ENCODE assay signal across 20 cellular contexts in the genomic region with DNA sequence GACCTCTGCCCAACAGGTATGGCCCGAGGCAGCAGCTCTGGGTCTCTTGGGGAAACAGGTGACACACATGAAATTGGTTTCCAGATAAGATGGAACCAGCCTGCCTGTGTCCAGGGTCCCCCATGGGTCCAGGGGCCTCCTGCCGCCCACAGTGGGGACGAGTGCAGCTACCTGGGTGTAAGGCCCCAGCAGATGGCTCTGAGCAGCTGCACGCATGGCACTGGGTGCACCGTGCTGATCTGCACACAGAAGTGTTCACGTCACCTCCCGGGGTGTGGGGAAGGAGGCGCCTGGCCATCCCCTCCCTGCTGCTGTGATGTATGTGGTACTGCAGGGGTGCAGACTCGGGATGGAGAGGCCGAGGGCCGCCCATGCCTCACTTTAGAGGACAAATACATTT.
A peak's percentile ranks its signal among the peaks of the same experiment; 100 is the strongest.
DNase-seq lines count a peak whose midpoint lies in the region; ATAC-seq and TF ChIP-seq lines count a peak whose summit lies in the region.
"Had no signal": no experiment of that assay in that cellular context is flagged by ENCODE, and none has a peak within 500 bp of the region (broad histone marks: within the 10 kb centered on the region; RNA-seq: fewer than 3 reads in every experiment).

No MANE protein-coding gene starts in this region.

- peak; percentile 16 for DNase-seq in Right ventricle myocardium superior
- no peak for DNase-seq in left ventricle myocardium inferior
- DNase-seq in NCI-H69 (lab: John Stamatoyannopoulos, UW), result peak; percentile 48
- DNase-seq in spleen, result peak; percentile 62
- DNase-seq in activated CD8-positive, alpha-beta T cell treated with anti-CD3 and anti-CD28 coated beads, Interleukin-2, amount 10 ng/mL, durations not matched to agents 7 days and 5 days, result no peak
- no peak for DNase-seq in CD1c-positive myeloid dendritic cell (ENCODE audit: extremely low spot score)
- DNase-seq in activated CD4-positive, alpha-beta T cell treated with anti-CD3 and anti-CD28 coated beads, Interleukin-2, amount 10 ng/mL, durations not matched to agents 24 days and 14 days, result no peak
- DNase-seq: AML-193; CD4-positive, CD25-positive, alpha-beta regulatory T cell; CD8-positive, alpha-beta memory T cell; DMS79 treated with DMSO at 0.1 percent for 48 hours; GF-D8; HFFc6 had no signal

- no peaks in the 10 kb centered on the region for H3K4me1 Mint-ChIP-seq in activated CD8-positive, alpha-beta T cell treated with anti-CD3 and anti-CD28 coated beads, Interleukin-2, amount 10 ng/mL, durations not matched to agents 7 days and 5 days (ENCODE audit: low read depth)
- no peaks in the 10 kb centered on the region for H3K4me1 Mint-ChIP-seq in activated CD4-positive, alpha-beta T cell treated with anti-CD3 and anti-CD28 coated beads, Interleukin-2, amount 10 ng/mL, durations not matched to agents 24 days and 14 days
- H3K4me1 Mint-ChIP-seq: CD4-positive, CD25-positive, alpha-beta regulatory T cell; CD8-positive, alpha-beta memory T cell; GM23338 had no signal

- H3K27me3 ChIP-seq in left ventricle myocardium inferior (ENCODE audit: low read depth) (no peaks in the 10 kb centered on the region), spleen (replicated peaks in 1 of 7) (no peaks in the 10 kb centered on the region)

- no peak overlapping the region for H3K27ac Mint-ChIP-seq in activated CD8-positive, alpha-beta T cell treated with anti-CD3 and anti-CD28 coated beads, Interleukin-2, amount 10 ng/mL, durations not matched to agents 7 days and 5 days
- H3K27ac Mint-ChIP-seq in activated CD4-positive, alpha-beta T cell treated with anti-CD3 and anti-CD28 coated beads, Interleukin-2, amount 10 ng/mL, durations not matched to agents 24 days and 14 days, result no peak overlapping the region
- H3K27ac Mint-ChIP-seq: CD4-positive, CD25-positive, alpha-beta regulatory T cell; CD8-positive, alpha-beta memory T cell; HFFc6 had no signal

- WGBS in spleen, 5 donors, result 89 to 95% (median 94%) methylated on average over 10 to 11 of the region's 11 CpGs

- intact Hi-C loops in Right ventricle myocardium superior (cut with DNase I), result no loop called here
- intact Hi-C loops in left ventricle myocardium inferior (cut with micrococcal nuclease), result no loop called here
- intact Hi-C loops in spleen (cut with DNase I; ENCODE audit: low total_unique reads), result no loop called here
- intact Hi-C loops in activated CD4-positive, alpha-beta T cell treated with anti-CD3 and anti-CD28 coated beads, Interleukin-2, amount 10 ng/mL, durations not matched to agents 24 days and 14 days (cut with micrococcal nuclease), result no loop called here

- H3K27me3 Mint-ChIP-seq in activated CD8-positive, alpha-beta T cell treated with anti-CD3 and anti-CD28 coated beads, Interleukin-2, amount 10 ng/mL, durations not matched to agents 7 days and 5 days (ENCODE audit: low read depth), result no peaks in the 10 kb centered on the region
- H3K27me3 Mint-ChIP-seq in activated CD4-positive, alpha-beta T cell treated with anti-CD3 and anti-CD28 coated beads, Interleukin-2, amount 10 ng/mL, durations not matched to agents 24 days and 14 days, result no peaks in the 10 kb centered on the region
- H3K27me3 Mint-ChIP-seq: CD4-positive, CD25-positive, alpha-beta regulatory T cell had no signal

- CTCF ChIA-PET in activated CD8-positive, alpha-beta T cell treated with anti-CD3 and anti-CD28 coated beads, Interleukin-2, amount 10 ng/mL, durations not matched to agents 7 days and 5 days (lab: Charles Lee), result no interaction called here

- H3K36me3 ChIP-seq in left ventricle myocardium inferior (peaks cover 75% of the 10 kb centered on the region), spleen (peaks cover 0 to 100% (median 40%) of the 10 kb centered on the region in 6 donors)

- no peak for TF ChIP-seq POLR2A in spleen (IDR thresholded peaks at IDR 0.05)

- H3K27ac ChIP-seq in left ventricle myocardium inferior (replicated peaks) (no peak overlapping the region), spleen (no peak overlapping the region)
- H3K27ac ChIP-seq: 22Rv1, A549, HL-60 had no signal

- H3K4me3 ChIP-seq in left ventricle myocardium inferior (no peak overlapping the region), spleen (no peak overlapping the region)
- H3K4me3 ChIP-seq: A549, GM23338 had no signal

- no peaks in the 10 kb centered on the region for H3K9me3 Mint-ChIP-seq in activated CD8-positive, alpha-beta T cell treated with anti-CD3 and anti-CD28 coated beads, Interleukin-2, amount 10 ng/mL, durations not matched to agents 7 days and 5 days (ENCODE audit: insufficient read depth)
- no peaks in the 10 kb centered on the region for H3K9me3 Mint-ChIP-seq in activated CD4-positive, alpha-beta T cell treated with anti-CD3 and anti-CD28 coated beads, Interleukin-2, amount 10 ng/mL, durations not matched to agents 24 days and 14 days
- H3K9me3 Mint-ChIP-seq: CD8-positive, alpha-beta memory T cell; GM23338; HFFc6 had no signal

- no peak for TF ChIP-seq CTCF in left ventricle myocardium inferior (IDR thresholded peaks at IDR 0.05; ENCODE audit: borderline replicate concordance)
- TF ChIP-seq CTCF in spleen (IDR thresholded peaks at IDR 0.05 in 8 of 11, conservative IDR thresholded peaks at IDR 0.05 in 3 of 11), result no peak

- H3K36me3 Mint-ChIP-seq in activated CD8-positive, alpha-beta T cell treated with anti-CD3 and anti-CD28 coated beads, Interleukin-2, amount 10 ng/mL, durations not matched to agents 7 days and 5 days (ENCODE audit: low read depth), result no peaks in the 10 kb centered on the region
- peaks cover 18% of the 10 kb centered on the region for H3K36me3 Mint-ChIP-seq in activated CD4-positive, alpha-beta T cell treated with anti-CD3 and anti-CD28 coated beads, Interleukin-2, amount 10 ng/mL, durations not matched to agents 24 days and 14 days (ENCODE audit: low read depth)

- H3K9me3 ChIP-seq in left ventricle myocardium inferior (replicated peaks) (no peaks in the 10 kb centered on the region), spleen (no peaks in the 10 kb centered on the region)
- H3K9me3 ChIP-seq: Caco-2 had no signal

- POLR2A ChIA-PET in activated CD8-positive, alpha-beta T cell treated with anti-CD3 and anti-CD28 coated beads, Interleukin-2, amount 10 ng/mL, durations not matched to agents 7 days and 5 days (lab: Charles Lee), result no interaction called here

- no peak overlapping the region for H3K4me3 Mint-ChIP-seq in activated CD8-positive, alpha-beta T cell treated with anti-CD3 and anti-CD28 coated beads, Interleukin-2, amount 10 ng/mL, durations not matched to agents 7 days and 5 days
- no peak overlapping the region for H3K4me3 Mint-ChIP-seq in activated CD4-positive, alpha-beta T cell treated with anti-CD3 and anti-CD28 coated beads, Interleukin-2, amount 10 ng/mL, durations not matched to agents 24 days and 14 days
- H3K4me3 Mint-ChIP-seq: CD4-positive, CD25-positive, alpha-beta regulatory T cell; CD8-positive, alpha-beta memory T cell; GM23338; HFFc6 had no signal

- H3K4me1 ChIP-seq in left ventricle myocardium inferior, result no peaks in the 10 kb centered on the region
- H3K4me1 ChIP-seq in spleen, result no peaks in the 10 kb centered on the region
- H3K4me1 ChIP-seq: A549, Caco-2 had no signal

- ATAC-seq in Right ventricle myocardium superior (ENCODE audit: poor library complexity) (no peak), esophagus mucosa (peak; percentile 6)
- no peak for ATAC-seq in activated CD8-positive, alpha-beta T cell treated with anti-CD3 and anti-CD28 coated beads, Interleukin-2, amount 10 ng/mL, durations not matched to agents 7 days and 5 days
- ATAC-seq: HCT116 had no signal

Comparison
In these comparisons a context has a peak if more than half of its experiments do, and no peak if none do; other contexts are left out.
1. DNase-seq: peak in Right ventricle myocardium superior (single experiment), NCI-H69 (single experiment) and spleen (single experiment); none in left ventricle myocardium inferior (single experiment), activated CD8-positive, alpha-beta T cell treated with anti-CD3 and anti-CD28 coated beads, Interleukin-2, amount 10 ng/mL, durations not matched to agents 7 days and 5 days (single experiment), CD1c-positive myeloid dendritic cell (single experiment) and activated CD4-positive, alpha-beta T cell treated with anti-CD3 and anti-CD28 coated beads, Interleukin-2, amount 10 ng/mL, durations not matched to agents 24 days and 14 days (single experiment).